In genomic region chr16:30372037-30372712, GRCh38 we compare ENCODE assay signal across 10 cellular contexts. TPM values are rescaled to one million over a fixed set of nuclear protein-coding genes. Genes with fewer than 3 reads are reported as not detected.
DNase-seq lines count a peak whose midpoint lies in the region; ATAC-seq and TF ChIP-seq lines count a peak whose summit lies in the region.
"Had no signal": no experiment of that assay in that cellular context is flagged by ENCODE, and none has a peak within 500 bp of the region (broad histone marks: within the 10 kb centered on the region; RNA-seq: fewer than 3 reads in every experiment).

No MANE protein-coding gene starts in this region.

- H3K4me1 ChIP-seq in mammary epithelial cell (ENCODE audit: insufficient read depth, low read length) (peaks cover 15% of the 10 kb centered on the region), hepatocyte (ENCODE audit: insufficient read depth) (peaks cover 19% of the 10 kb centered on the region), stomach smooth muscle (ENCODE audit: control insufficient read depth, insufficient read depth, low read length) (peaks cover 34% of the 10 kb centered on the region)

- no peaks in the 10 kb centered on the region for H3K27me3 ChIP-seq in mammary epithelial cell (ENCODE audit: insufficient read depth, low read length)
- no peaks in the 10 kb centered on the region for H3K27me3 ChIP-seq in hepatocyte
- H3K27me3 ChIP-seq in stomach smooth muscle (ENCODE audit: control insufficient read depth in 1 of 2, insufficient read depth in 2 of 2, low read length in 2 of 2), result no peaks in the 10 kb centered on the region
- H3K27me3 ChIP-seq: ovary had no signal

- intact Hi-C loops in MCF 10A (cut with micrococcal nuclease) (no loop called here), mammary epithelial cell (cut with micrococcal nuclease) (no loop called here)

- dilution Hi-C loops in mammary epithelial cell (cut with HindIII; ENCODE audit: low sequenced_read_pairs), result loop anchor here (25.0 kb wide), 1 partner anchor 410 kb away; the partner anchor contains the start of genes TAOK2 and TMEM219

- POLR2A ChIA-PET in MCF 10A (lab: Yijun Ruan, JAX), result interaction anchor here (0.6 to 9.6 kb wide), 4 partner anchors 15 to 530 kb away, joined by 3 to 132 read pairs (median 8); partner anchors contain the start of genes ALDOA and CD2BP2
- POLR2A ChIA-PET in WTC11 (lab: Charles Lee), result interaction anchor here (0.6 kb wide), 1 partner anchor 252 kb away, joined by 3 read pairs; no protein-coding TSS in a partner anchor

- H3K27ac Mint-ChIP-seq in MCF 10A (ENCODE audit: low read depth, unreplicated experiment) (no peak overlapping the region), WTC11 (peak overlapping the region; percentile 57; the same call in 1 of the 2 replicates)

- H3K36me3 ChIP-seq in mammary epithelial cell (ENCODE audit: insufficient read depth, low read length) (peaks cover 3% of the 10 kb centered on the region), hepatocyte (replicated peaks; ENCODE audit: insufficient read depth, low read depth) (no peaks in the 10 kb centered on the region), stomach smooth muscle (ENCODE audit: control insufficient read depth in 2 of 2, insufficient read depth in 2 of 2, low read length in 2 of 2) (no peaks in the 10 kb centered on the region)
- H3K36me3 ChIP-seq: ovary had no signal

- H3K9me3 Mint-ChIP-seq in MCF 10A (ENCODE audit: unreplicated experiment), result no peaks in the 10 kb centered on the region
- no peaks in the 10 kb centered on the region for H3K9me3 Mint-ChIP-seq in WTC11

- H3K4me2 ChIP-seq in mammary epithelial cell (ENCODE audit: insufficient read depth, low read depth, low read length) (no peak overlapping the region), hepatocyte (no peak overlapping the region)

- BruUV-seq in MCF 10A (replicated peaks; lab: Mats Ljungman, UMichigan), result no TSS peak
- BruUV-seq in mammary epithelial cell (replicated peaks; lab: Mats Ljungman, UMichigan), result no TSS peak

- H3K27ac ChIP-seq in mammary epithelial cell (ENCODE audit: insufficient read depth, low read depth, low read length) (no peak overlapping the region), hepatocyte (peak overlapping the region; percentile 84), stomach smooth muscle (ENCODE audit: low read length) (peak overlapping the region; percentile 93)

- WGBS in mammary epithelial cell (ENCODE audit: low coverage, missing lambda C conversion rate), result 63% methylated on average over 4 of the region's 6 CpGs
- whole genome bisulfite sequencing in hepatocyte (ENCODE audit: low lambda C conversion rate, missing lambda C conversion rate), result 91% methylated on average over 6 of the region's 6 CpGs

- H3K79me2 ChIP-seq in mammary epithelial cell (ENCODE audit: insufficient read depth, low read length) (peaks cover 31% of the 10 kb centered on the region), hepatocyte (peaks cover 27% of the 10 kb centered on the region)

- peaks cover 37% of the 10 kb centered on the region for H3K4me1 Mint-ChIP-seq in MCF 10A (ENCODE audit: insufficient read depth, unreplicated experiment)
- H3K4me1 Mint-ChIP-seq in WTC11, result peaks cover 39% of the 10 kb centered on the region

- H4K20me1 ChIP-seq in mammary epithelial cell (ENCODE audit: insufficient read depth, low read length), result no peaks in the 10 kb centered on the region
- H4K20me1 ChIP-seq in hepatocyte (ENCODE audit: insufficient read depth, poor library complexity, severe bottlenecking), result peaks cover 26% of the 10 kb centered on the region

- H3K9me2 ChIP-seq in hepatocyte (replicated peaks; ENCODE audit: insufficient read depth), result no peaks in the 10 kb centered on the region

- H3K27me3 Mint-ChIP-seq in MCF 10A (ENCODE audit: insufficient read depth, unreplicated experiment) (no peaks in the 10 kb centered on the region), WTC11 (ENCODE audit: low read depth) (no peaks in the 10 kb centered on the region; the same call in 1 of the 2 replicates)

- H3K4me3 ChIP-seq in mammary epithelial cell (replicated peaks in 1 of 3; ENCODE audit: insufficient read depth in 1 of 3, low read depth in 2 of 3, low read length in 3 of 3) (no peak overlapping the region), hepatocyte (no peak overlapping the region), stomach smooth muscle (ENCODE audit: low read length in 2 of 2) (no peak overlapping the region)

- no peak overlapping the region for H3K9ac ChIP-seq in mammary epithelial cell (ENCODE audit: insufficient read depth, low read length)
- H3K9ac ChIP-seq in stomach smooth muscle (ENCODE audit: low read length in 2 of 2), result no peak overlapping the region

- H3K4me3 Mint-ChIP-seq in MCF 10A (ENCODE audit: unreplicated experiment) (peak overlapping the region; percentile 78), WTC11 (peak overlapping the region; percentile 70)

- in situ Hi-C loops in mammary epithelial cell (cut with MboI; ENCODE audit: low sequenced_read_pairs in 2 of 2), result loop anchor here in 1 of 2 donors (10.0 kb wide), 1 partner anchor 63 kb away; the partner anchor contains the start of gene DCTPP1

- no peak for DNase-seq in MCF 10A (ENCODE audit: unreplicated experiment)
- no peak for DNase-seq in mammary epithelial cell
- no peak for DNase-seq in WTC11 (ENCODE audit: low spot score)
- peak; percentile 6 for DNase-seq in hepatocyte (ENCODE audit: low spot score)
- DNase-seq in NCI-H446 (lab: John Stamatoyannopoulos, UW), result no peak
- DNase-seq in NCI-H2171 (lab: John Stamatoyannopoulos, UW), result no peak
- DNase-seq in stimulated activated CD4-positive, alpha-beta T cell treated with anti-CD3 and anti-CD28 coated beads, Interleukin-12 subunit alpha, Interleukin-12 subunit beta, amount 100 ng/mL, for 4 hours, result no peak

- CTCF ChIA-PET in MCF 10A (lab: Yijun Ruan, JAX), result interaction anchor here (1.1 to 1.6 kb wide), 2 partner anchors 37 to 256 kb away, joined by 4 to 11 read pairs; no protein-coding TSS in a partner anchor
- CTCF ChIA-PET in mammary epithelial cell (lab: Charles Lee; ENCODE audit: low non-redundant PET), result no interaction called here
- CTCF ChIA-PET in WTC11 (lab: Charles Lee), result interaction anchor here (1.3 to 3.9 kb wide), 6 partner anchors 17 to 260 kb away, joined by 4 to 47 read pairs (median 26); partner anchors contain the start of genes CD2BP2, GDPD3, ZNF48 and ZNF764

- H3K36me3 Mint-ChIP-seq in MCF 10A (ENCODE audit: insufficient read depth, unreplicated experiment), result no peaks in the 10 kb centered on the region
- no peaks in the 10 kb centered on the region for H3K36me3 Mint-ChIP-seq in WTC11

- H2AFZ ChIP-seq in mammary epithelial cell (ENCODE audit: low read depth, low read length), result no peak overlapping the region
- no peak overlapping the region for H2AFZ ChIP-seq in hepatocyte

- no peak for ATAC-seq in WTC11

- TF ChIP-seq CTCF in MCF 10A (IDR thresholded peaks at IDR 0.05; ENCODE audit: unreplicated experiment) (no peak), mammary epithelial cell (conservative IDR thresholded peaks at IDR 0.05 in 1 of 2, IDR thresholded peaks at IDR 0.05 in 1 of 2; ENCODE audit: extremely low read depth in 1 of 2, insufficient read depth in 1 of 2, low read depth in 1 of 2, low read length in 2 of 2) (no peak), WTC11 (IDR thresholded peaks at IDR 0.05) (no peak), hepatocyte (IDR thresholded peaks at IDR 0.05; ENCODE audit: poor library complexity) (no peak)

- H3K9me3 ChIP-seq in mammary epithelial cell (replicated peaks; ENCODE audit: insufficient read depth, low read length) (no peaks in the 10 kb centered on the region), hepatocyte (ENCODE audit: low read depth) (no peaks in the 10 kb centered on the region), stomach smooth muscle (ENCODE audit: control insufficient read depth in 2 of 2, low read length in 2 of 2) (no peaks in the 10 kb centered on the region)
- H3K9me3 ChIP-seq: ovary had no signal

TF ChIP-seq in WTC11, 78 proteins besides CTCF, POLR2A, EP300 and RAD21:
- no peak for TF ChIP-seq CDX4 (CRISPR knock-in tag; IDR thresholded peaks at IDR 0.05; ENCODE audit: borderline replicate concordance)

RNA-seq across cellular contexts. Expression of gene TBC1D10B, which starts 1.9 kb away (rescaled TPM):
- total RNA-seq in MCF 10A (2022) (46.5 and 48.0 TPM in 2 replicates), mammary epithelial cell (10 to 100 TPM; 27.3 to 45.5 TPM), WTC11 (2021) (33.4 to 40.5 TPM (median 34.6 TPM) in 3 replicates), hepatocyte (21.4 and 29.3 TPM in 2 replicates)
- polyA plus RNA-seq in mammary epithelial cell (26.3 TPM), hepatocyte (33.3 and 37.9 TPM in 2 replicates)
- 49.4 TPM for polyA minus RNA-seq in mammary epithelial cell

RNA-seq across cellular contexts. Expression of gene MYL11, which starts 2.4 kb away (rescaled TPM):
- 1.2 and 1.6 TPM in 2 replicates for total RNA-seq in MCF 10A (2022)
- not detected for total RNA-seq in mammary epithelial cell
- polyA plus RNA-seq in mammary epithelial cell, result 0.29 TPM
- not detected for polyA minus RNA-seq in mammary epithelial cell
- total RNA-seq in WTC11 (2021), result 0.80 to 1.3 TPM (median 0.85 TPM) in 3 replicates
- total RNA-seq in hepatocyte, result 4.0 TPM in 1 of 2 replicates, not detected in the other
- polyA plus RNA-seq in hepatocyte, result 2.2 and 5.3 TPM in 2 replicates
- total RNA-seq: H4 had no signal

RNA-seq across cellular contexts. Expression of gene SEPTIN1, which starts 10.2 kb away (rescaled TPM):
- total RNA-seq in MCF 10A (2022) (1.3 and 1.7 TPM in 2 replicates), mammary epithelial cell (1 to 10 TPM in 1 of 2 donors, not detected in 1; 2.0 TPM), WTC11 (2021) (2.3 to 2.7 TPM (median 2.6 TPM) in 3 replicates), hepatocyte (not detected in 2 replicates)
- polyA plus RNA-seq in mammary epithelial cell (0.03 TPM), hepatocyte (1.5 and 2.3 TPM in 2 replicates)
- not detected for polyA minus RNA-seq in mammary epithelial cell
- total RNA-seq: H4 had no signal

RNA-seq across cellular contexts. Expression of gene CD2BP2, which starts 17.1 kb away (rescaled TPM):
- total RNA-seq in MCF 10A (2022) (48.4 and 58.9 TPM in 2 replicates), mammary epithelial cell (10 to 100 TPM; 38.3 to 55.2 TPM), WTC11 (2021) (51.0 to 56.6 TPM (median 51.1 TPM) in 3 replicates), hepatocyte (44.2 and 45.1 TPM in 2 replicates)
- polyA plus RNA-seq in mammary epithelial cell (30.8 TPM), hepatocyte (37.6 and 41.0 TPM in 2 replicates)
- 18.2 TPM for polyA minus RNA-seq in mammary epithelial cell

RNA-seq across cellular contexts. Expression of gene ZNF48, which starts 23.0 kb away (rescaled TPM):
- 11.0 and 12.4 TPM in 2 replicates for total RNA-seq in MCF 10A (2022)
- total RNA-seq in mammary epithelial cell, result 10 to 100 TPM in 1 of 2 donors, 1 to 10 TPM in 1; 8.8 to 17.7 TPM
- 4.7 TPM for polyA plus RNA-seq in mammary epithelial cell
- polyA minus RNA-seq in mammary epithelial cell, result 17.0 TPM
- 31.3 to 39.3 TPM (median 32.1 TPM) in 3 replicates for total RNA-seq in WTC11 (2021)
- 7.7 and 8.0 TPM in 2 replicates for total RNA-seq in hepatocyte
- 6.1 and 7.1 TPM in 2 replicates for polyA plus RNA-seq in hepatocyte
